In genomic region chr7:7820939-7821338, GRCh38 we compare ENCODE assay signal across 15 cellular contexts.
A peak's percentile ranks its signal among the peaks of the same experiment; 100 is the strongest.
DNase-seq lines count a peak whose midpoint lies in the region; ATAC-seq, FAIRE-seq and TF ChIP-seq lines count a peak whose summit lies in the region.
"Had no signal": no experiment of that assay in that cellular context is flagged by ENCODE, and none has a peak within 500 bp of the region (broad histone marks: within the 10 kb centered on the region; RNA-seq: fewer than 3 reads in every experiment).

No MANE protein-coding gene starts in this region.

- peaks cover 15% of the 10 kb centered on the region for H3K36me3 Mint-ChIP-seq in IgD-negative memory B cell
- H3K36me3 Mint-ChIP-seq in activated B cell treated with CpG ODN at 0.5 μM for 24 hours (ENCODE audit: low read depth), result peaks cover 17% of the 10 kb centered on the region

- ATAC-seq in GM21528 (IDR thresholded peaks at IDR 0.05; ENCODE audit: low FRiP score, unreplicated experiment) (peak; percentile 43), activated B cell treated with CpG ODN at 0.5 μM for 24 hours (ENCODE audit: low read depth) (peak; percentile 45)
- ATAC-seq: naive thymus-derived CD8-positive, alpha-beta T cell had no signal

- intact Hi-C loops in activated B cell treated with CpG ODN at 0.5 μM for 24 hours (cut with micrococcal nuclease), result loop anchor here (1.0 to 2.0 kb wide), 3 partner anchors 58 to 147 kb away; partner anchors contain the start of gene GLCCI1

- H3K27ac ChIP-seq in RWPE1, result no peak overlapping the region
- H3K27ac ChIP-seq: BLaER1 had no signal

- H3K9me3 Mint-ChIP-seq in IgD-negative memory B cell (peaks cover 4 to 12% (median 10%) of the 10 kb centered on the region in 3 donors), activated B cell treated with CpG ODN at 0.5 μM for 24 hours (peaks cover 12% of the 10 kb centered on the region)

- TF ChIP-seq POLR2A in GM12892 (IDR thresholded peaks at IDR 0.05; ENCODE audit: low read depth, low read length), result no peak

- CTCF ChIA-PET in activated B cell treated with CpG ODN at 0.5 μM for 24 hours (lab: Charles Lee) (no interaction called here), RWPE1 (lab: Yijun Ruan, JAX) (no interaction called here)

- peak overlapping the region in 3 of 4 donors; percentile 5 to 85 (median 69) for H3K4me3 Mint-ChIP-seq in IgD-negative memory B cell
- H3K4me3 Mint-ChIP-seq in activated B cell treated with CpG ODN at 0.5 μM for 24 hours, result peak overlapping the region; percentile 61
- H3K4me3 Mint-ChIP-seq: activated naive CD4-positive, alpha-beta T cell treated with anti-CD3 and anti-CD28 coated beads, Interleukin-2, amount 50 U/mL, for 24 hours; naive thymus-derived CD8-positive, alpha-beta T cell had no signal

- POLR2A ChIA-PET in activated B cell treated with CpG ODN at 0.5 μM for 24 hours (lab: Charles Lee), result interaction anchor here (0.7 to 1.4 kb wide), 3 partner anchors 13 to 181 kb away, joined by 4 to 7 read pairs (median 4); partner anchors contain the start of genes GLCCI1 and UMAD1
- POLR2A ChIA-PET in RWPE1 (lab: Yijun Ruan, JAX; ENCODE audit: low non-redundant PET), result no interaction called here

- TF ChIP-seq CTCF in activated B cell treated with CpG ODN at 0.5 μM for 24 hours (IDR thresholded peaks at IDR 0.05) (no peak), RWPE1 (conservative IDR thresholded peaks at IDR 0.05; ENCODE audit: low read depth) (no peak)

- peak; percentile 64 for FAIRE-seq in GM12892 (lab: Jason Lieb, UNC)

- DNase-seq in GM12892 (ENCODE audit: insufficient read length), result no peak
- no peak for DNase-seq in activated B cell treated with CpG ODN at 0.5 μM for 24 hours
- no peak for DNase-seq in RWPE1 (ENCODE audit: low spot score)
- DNase-seq in germinal center (ENCODE audit: low spot score), result no peak
- DNase-seq in NAMALWA (ENCODE audit: low spot score), result no peak
- no peak for DNase-seq in HuH-7 (ENCODE audit: low spot score)
- DNase-seq: activated CD4-positive, alpha-beta T cell treated with anti-CD3 and anti-CD28 coated beads, Interleukin-2, amount 50 U/mL, for 48 hours; GDM1; Kasumi-1; naive thymus-derived CD8-positive, alpha-beta T cell; NCI-H774 had no signal

- H3K27ac Mint-ChIP-seq in IgD-negative memory B cell (peak overlapping the region in 1 of 3 donors; percentile 72), activated B cell treated with CpG ODN at 0.5 μM for 24 hours (peak overlapping the region; percentile 62)
- H3K27ac Mint-ChIP-seq: activated naive CD4-positive, alpha-beta T cell treated with anti-CD3 and anti-CD28 coated beads, Interleukin-2, amount 50 U/mL, for 24 hours; naive thymus-derived CD8-positive, alpha-beta T cell had no signal

- H3K27me3 Mint-ChIP-seq in IgD-negative memory B cell (no peaks in the 10 kb centered on the region), activated B cell treated with CpG ODN at 0.5 μM for 24 hours (no peaks in the 10 kb centered on the region)
- H3K27me3 Mint-ChIP-seq: activated naive CD4-positive, alpha-beta T cell treated with anti-CD3 and anti-CD28 coated beads, Interleukin-2, amount 50 U/mL, for 24 hours; naive thymus-derived CD8-positive, alpha-beta T cell had no signal

- H3K4me1 Mint-ChIP-seq in IgD-negative memory B cell (peaks cover 39 to 56% (median 41%) of the 10 kb centered on the region in 3 donors), activated B cell treated with CpG ODN at 0.5 μM for 24 hours (peaks cover 61% of the 10 kb centered on the region)
